ENCODE assay signal across 9 cellular contexts in genomic region chr1:89566761-89567174, GRCh38. TPM values are rescaled to one million over a fixed set of nuclear protein-coding genes. Genes with fewer than 3 reads are reported as not detected.
A peak's percentile ranks its signal among the peaks of the same experiment; 100 is the strongest.
DNase-seq lines count a peak whose midpoint lies in the region; ATAC-seq and TF ChIP-seq lines count a peak whose summit lies in the region.
"Had no signal": no experiment of that assay in that cellular context is flagged by ENCODE, and none has a peak within 500 bp of the region (broad histone marks: within the 10 kb centered on the region; RNA-seq: fewer than 3 reads in every experiment).

No MANE protein-coding gene starts in this region.

- no peak for ATAC-seq in HG03469 (IDR thresholded peaks at IDR 0.05; ENCODE audit: unreplicated experiment)
- ATAC-seq in HG03095 (IDR thresholded peaks at IDR 0.05; ENCODE audit: unreplicated experiment), result no peak

- H3K4me2 ChIP-seq in mammary epithelial cell (ENCODE audit: insufficient read depth, low read depth, low read length), result no peak overlapping the region

- no TSS peak for BruUV-seq in mammary epithelial cell (replicated peaks; lab: Mats Ljungman, UMichigan)

- WGBS in mammary epithelial cell (ENCODE audit: low coverage, missing lambda C conversion rate), result 33% methylated on average over 6 of the region's 6 CpGs

- intact Hi-C loops in mammary epithelial cell (cut with micrococcal nuclease), result no loop called here

- dilution Hi-C loops in mammary epithelial cell (cut with HindIII; ENCODE audit: low sequenced_read_pairs), result no loop called here

- peaks cover 47% of the 10 kb centered on the region for H3K4me1 ChIP-seq in HAP-1
- H3K4me1 ChIP-seq in mammary epithelial cell (ENCODE audit: insufficient read depth, low read length), result no peaks in the 10 kb centered on the region

- H3K9ac ChIP-seq in mammary epithelial cell (ENCODE audit: insufficient read depth, low read length), result no peak overlapping the region

- TF ChIP-seq CTCF in mammary epithelial cell (conservative IDR thresholded peaks at IDR 0.05 in 1 of 2, IDR thresholded peaks at IDR 0.05 in 1 of 2; ENCODE audit: extremely low read depth in 1 of 2, insufficient read depth in 1 of 2, low read depth in 1 of 2, low read length in 2 of 2), result no peak
- TF ChIP-seq CTCF in GM13977 (IDR thresholded peaks at IDR 0.05; ENCODE audit: extremely low read depth, insufficient read depth, missing control alignments), result no peak

- in situ Hi-C loops in HAP-1 (cut with MboI; ENCODE audit: low sequenced_read_pairs) (no loop called here), mammary epithelial cell (cut with MboI; ENCODE audit: low sequenced_read_pairs in 2 of 2) (no loop called here), GM13977 (cut with MboI; ENCODE audit: low pct_unique_long_range_greater_than_20kb, low sequenced_read_pairs, unreplicated experiment) (no loop called here)

- DNase-seq in HAP-1 (ENCODE audit: low spot score in 2 of 2) (peak; percentile 52 to 77), mammary epithelial cell (no peak), inferior parietal cortex (ENCODE audit: extremely low spot score) (peak; percentile 85), renal cortical epithelial cell (ENCODE audit: low read depth) (peak; percentile 56), GM13977 (ENCODE audit: low spot score) (no peak), OCI-M2 (lab: John Stamatoyannopoulos, UW; ENCODE audit: unreplicated experiment) (no peak)
- DNase-seq: Calu3 had no signal

- no peaks in the 10 kb centered on the region for H3K79me2 ChIP-seq in mammary epithelial cell (ENCODE audit: insufficient read depth, low read length)

- no peak overlapping the region for H3K27ac ChIP-seq in mammary epithelial cell (ENCODE audit: insufficient read depth, low read depth, low read length)

- H3K9me3 ChIP-seq in HAP-1 (0 out of 2 replicates have a peak, but pooled peaks cover 2% of the 10 kb centered on the region), mammary epithelial cell (replicated peaks; ENCODE audit: insufficient read depth, low read length) (no peaks in the 10 kb centered on the region)

- H2AFZ ChIP-seq in mammary epithelial cell (ENCODE audit: low read depth, low read length), result peak overlapping the region; percentile 62

- CTCF ChIA-PET in mammary epithelial cell (lab: Charles Lee; ENCODE audit: low non-redundant PET), result interaction anchor here (0.6 kb wide), 1 partner anchor 30 kb away, joined by 4 read pairs; no protein-coding TSS in a partner anchor

- no peaks in the 10 kb centered on the region for H3K27me3 ChIP-seq in HAP-1 (ENCODE audit: low read depth)
- no peaks in the 10 kb centered on the region for H3K27me3 ChIP-seq in mammary epithelial cell (ENCODE audit: insufficient read depth, low read length)

- no peaks in the 10 kb centered on the region for H4K20me1 ChIP-seq in mammary epithelial cell (ENCODE audit: insufficient read depth, low read length)

- H3K4me3 ChIP-seq in HAP-1, result no peak overlapping the region
- H3K4me3 ChIP-seq in mammary epithelial cell (replicated peaks in 1 of 3; ENCODE audit: insufficient read depth in 1 of 3, low read depth in 2 of 3, low read length in 3 of 3), result no peak overlapping the region

- H3K36me3 ChIP-seq in HAP-1 (replicated peaks) (peaks cover 18% of the 10 kb centered on the region; the same call in 1 of the 2 replicates), mammary epithelial cell (ENCODE audit: insufficient read depth, low read length) (no peaks in the 10 kb centered on the region)

RNA-seq across cellular contexts. Expression of gene LRRC8B, which starts 42.1 kb away (rescaled TPM):
- total RNA-seq in mammary epithelial cell (1 to 10 TPM; 3.8 to 5.2 TPM), renal cortical epithelial cell (4.4 and 10.2 TPM in 2 replicates)
- polyA plus RNA-seq in mammary epithelial cell, result 1.7 TPM
- polyA minus RNA-seq in mammary epithelial cell, result 0.78 TPM

Comparison
In these comparisons a context has a peak if more than half of its experiments do, and no peak if none do; other contexts are left out.
1. DNase-seq: peak in HAP-1 (2 of 2), inferior parietal cortex (single experiment) and renal cortical epithelial cell (single experiment); none in mammary epithelial cell (single experiment), GM13977 (single experiment) and OCI-M2 (single experiment).